In the genomic region with DNA sequence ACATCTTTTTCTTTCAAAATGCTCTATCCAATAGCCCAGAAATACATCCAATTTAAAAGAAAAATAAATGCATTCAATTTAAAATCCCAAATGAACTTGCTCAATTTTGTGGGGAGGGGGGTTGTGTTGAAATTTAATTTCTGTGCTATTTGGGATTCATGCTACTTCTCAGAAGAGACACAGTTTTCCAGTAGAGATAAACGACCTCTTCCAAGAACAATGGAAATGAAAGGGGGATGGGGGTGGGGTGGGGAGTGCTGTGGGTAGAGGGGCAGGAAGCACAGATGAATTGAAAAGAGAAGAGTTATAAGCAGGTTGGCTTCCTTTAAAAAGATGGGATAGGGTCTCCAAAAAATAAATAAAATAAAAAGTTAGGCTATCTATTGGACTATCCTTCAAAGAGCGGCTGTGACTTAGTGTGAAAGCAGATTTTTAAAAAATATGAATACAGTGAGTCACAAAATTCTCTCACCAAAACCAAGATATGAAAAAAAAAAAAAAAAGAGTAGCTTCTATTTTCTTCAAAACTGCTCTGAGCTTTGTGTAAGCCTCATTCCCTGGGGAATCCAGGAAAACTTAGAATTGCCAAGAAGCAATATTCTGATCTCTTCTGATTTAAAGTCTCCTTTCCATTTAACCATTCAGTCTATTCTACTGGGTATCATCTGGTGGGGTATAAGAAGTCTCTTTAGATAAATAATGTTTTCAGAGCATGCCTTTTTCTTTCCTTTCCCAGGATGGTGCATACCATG, we compare ENCODE assay signal across 33 cellular contexts.
"Had no signal": no experiment of that assay in that cellular context is flagged by ENCODE, and none has a peak within 500 bp of the region (broad histone marks: within the 10 kb centered on the region; RNA-seq: fewer than 3 reads in every experiment).

No MANE protein-coding gene starts in this region.

- H3K9me3 ChIP-seq: breast epithelium, esophagus muscularis mucosa, pancreas, prostate gland, tibial nerve had no signal

- H3K4me1 ChIP-seq: breast epithelium, pancreas had no signal

- H3K27ac ChIP-seq: breast epithelium, esophagus muscularis mucosa, pancreas, prostate gland, tibial nerve had no signal

- H3K9me3 Mint-ChIP-seq: activated CD8-positive, alpha-beta T cell treated with anti-CD3 and anti-CD28 coated beads for 36 hours; activated T-cell treated with anti-CD3 and anti-CD28 coated beads, Interleukin-2, amount 50 U/mL, for 4 hours; activated T-helper 17 cell treated with anti-CD3 and anti-CD28 coated beads, Interleukin-2, amount 50 U/mL, for 72 hours; central memory CD8-positive, alpha-beta T cell; stimulated activated memory B cell treated with anti-CD40 and anti-IgM and Interleukin-4, amounts not matched to agents 10 μg/mL and 1 μg/mL and 100 μg/mL, for 72 hours had no signal

- H3K4me3 Mint-ChIP-seq: activated B cell treated with CpG ODN at 0.5 μM for 24 hours; activated CD8-positive, alpha-beta T cell treated with anti-CD3 and anti-CD28 coated beads for 36 hours; activated T-cell treated with anti-CD3 and anti-CD28 coated beads, Interleukin-2, amount 50 U/mL, for 4 hours; activated T-helper 17 cell treated with anti-CD3 and anti-CD28 coated beads, Interleukin-2, amount 50 U/mL, for 72 hours; central memory CD8-positive, alpha-beta T cell; naive B cell; nephron progenitor cell; stimulated activated memory B cell treated with anti-CD40 and anti-IgM and Interleukin-4, amounts not matched to agents 10 μg/mL and 1 μg/mL and 100 μg/mL, for 72 hours had no signal

- H3K27me3 Mint-ChIP-seq: activated B cell treated with CpG ODN at 0.5 μM for 24 hours; activated CD8-positive, alpha-beta T cell treated with anti-CD3 and anti-CD28 coated beads for 36 hours; activated T-helper 17 cell treated with anti-CD3 and anti-CD28 coated beads, Interleukin-2, amount 50 U/mL, for 72 hours; central memory CD8-positive, alpha-beta T cell; naive B cell; stimulated activated memory B cell treated with anti-CD40 and anti-IgM and Interleukin-4, amounts not matched to agents 10 μg/mL and 1 μg/mL and 100 μg/mL, for 72 hours had no signal

- H3K4me1 Mint-ChIP-seq: activated B cell treated with CpG ODN at 0.5 μM for 24 hours; activated T-helper 17 cell treated with anti-CD3 and anti-CD28 coated beads, Interleukin-2, amount 50 U/mL, for 72 hours; central memory CD8-positive, alpha-beta T cell; stimulated activated memory B cell treated with anti-CD40 and anti-IgM and Interleukin-4, amounts not matched to agents 10 μg/mL and 1 μg/mL and 100 μg/mL, for 72 hours had no signal

- DNase-seq: activated B cell treated with CpG ODN at 0.5 μM for 24 hours; activated CD4-positive, alpha-beta T cell treated with anti-CD3 and anti-CD28 coated beads, Interleukin-2, amount 50 U/mL, for 1 hour; activated CD8-positive, alpha-beta T cell treated with anti-CD3 and anti-CD28 coated beads for 36 hours; activated gamma-delta T cell treated with Interleukin-2 at 50 U/mL for 16 hours; activated naive CD4-positive, alpha-beta T cell treated with anti-CD3 and anti-CD28 coated beads, Interleukin-2, amount 50 U/mL, for 16 hours; activated T-cell treated with anti-CD3 and anti-CD28 coated beads, Interleukin-2, amount 50 U/mL, for 4 hours; amygdala; dermis blood vessel endothelial cell; effector CD4-positive, alpha-beta T cell; foreskin fibroblast; head of caudate nucleus; hippocampal formation; kidney; left colon; mammary epithelial cell; naive B cell; nephron progenitor cell; pancreas; retina; small intestine; stimulated activated CD4-positive, alpha-beta T cell treated with anti-CD3 and anti-CD28 coated beads, Interleukin-1b, Interleukin-23, amount 100 ng/mL, for 48 hours; stimulated activated CD4-positive, alpha-beta T cell treated with anti-CD3 and anti-CD28 coated beads, Interleukin-4, amount 100 ng/mL, for 4 hours; stimulated activated CD8-positive, alpha-beta memory T cell treated with anti-CD3 and anti-CD28 coated beads, Interleukin-4, amount 100 ng/mL, for 48 hours; T-helper 2 cell had no signal

- H3K27me3 ChIP-seq: breast epithelium, esophagus muscularis mucosa, pancreas, tibial nerve had no signal

- H3K36me3 ChIP-seq: breast epithelium, esophagus muscularis mucosa, pancreas, prostate gland, tibial nerve had no signal

- H3K27ac Mint-ChIP-seq: activated B cell treated with CpG ODN at 0.5 μM for 24 hours; activated CD8-positive, alpha-beta T cell treated with anti-CD3 and anti-CD28 coated beads for 36 hours; activated T-helper 17 cell treated with anti-CD3 and anti-CD28 coated beads, Interleukin-2, amount 50 U/mL, for 72 hours; nephron progenitor cell; stimulated activated memory B cell treated with anti-CD40 and anti-IgM and Interleukin-4, amounts not matched to agents 10 μg/mL and 1 μg/mL and 100 μg/mL, for 72 hours had no signal

- H3K4me3 ChIP-seq: breast epithelium, esophagus muscularis mucosa, pancreas, prostate gland, tibial nerve had no signal

- ATAC-seq: left colon; pancreas; sciatic nerve; stimulated activated memory B cell treated with anti-CD40 and anti-IgM and Interleukin-4, amounts not matched to agents 10 μg/mL and 1 μg/mL and 100 μg/mL, for 72 hours had no signal

- FAIRE-seq: colon, kidney, pancreas, small intestine had no signal
